In genomic region chr5:172825610-172826204, GRCh38 we compare ENCODE assay signal across 9 cellular contexts.
"Had no signal": no experiment of that assay in that cellular context is flagged by ENCODE, and none has a peak within 500 bp of the region (broad histone marks: within the 10 kb centered on the region; RNA-seq: fewer than 3 reads in every experiment).

No MANE protein-coding gene starts in this region.

- DNase-seq: H9, HCEC 1CT, HFFc6, KBM-7 had no signal

- H3K9ac ChIP-seq: KMS-11 had no signal

- H3K27ac ChIP-seq: KMS-11 had no signal

- FAIRE-seq: H1, H54, HTR-8/SVneo had no signal

- H3K4me3 ChIP-seq: GM23338 had no signal

- H2AFZ ChIP-seq: GM23338 had no signal

- H3K4me2 ChIP-seq: GM23338, KMS-11 had no signal

- ATAC-seq: GM23338 had no signal
